11 cellular contexts compared by ENCODE assay signal in the genomic region with DNA sequence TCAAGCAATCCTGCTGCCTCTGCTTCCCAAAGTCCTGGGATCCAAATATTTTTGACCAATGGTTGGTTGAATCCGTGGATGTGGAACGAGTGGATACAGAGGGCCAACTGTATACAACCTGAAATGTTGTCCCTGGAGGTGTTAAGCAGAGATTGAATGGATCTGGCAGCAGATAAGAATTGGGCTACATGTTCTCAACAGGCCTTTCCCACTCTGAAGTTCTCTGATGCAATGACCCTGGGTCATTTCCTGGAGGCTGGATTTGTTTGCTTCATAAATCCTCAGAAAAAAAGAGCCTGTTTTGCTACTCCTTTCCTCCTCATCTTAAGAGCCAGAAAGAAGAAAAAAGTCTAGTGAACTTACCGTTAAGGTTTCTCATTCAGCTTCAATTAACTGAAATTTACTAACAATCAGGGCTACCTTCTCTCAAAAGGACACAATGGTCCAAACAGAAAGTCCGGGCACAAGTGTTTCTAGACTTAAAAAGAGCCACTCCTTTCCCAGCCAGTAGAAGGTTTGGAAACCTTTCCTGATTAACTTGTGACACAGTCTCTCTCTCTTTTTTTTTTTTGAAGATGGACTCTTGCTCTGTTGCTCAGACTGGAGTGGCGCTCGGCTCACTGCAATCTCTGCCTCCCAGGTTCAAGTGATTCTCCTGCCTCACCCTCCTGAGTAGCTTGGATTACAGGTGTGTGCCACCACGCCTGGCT. TPM values are rescaled to one million over a fixed set of nuclear protein-coding genes. Genes with fewer than 3 reads are reported as not detected.
DNase-seq lines count a peak whose midpoint lies in the region; ATAC-seq, FAIRE-seq and TF ChIP-seq lines count a peak whose summit lies in the region.
"Had no signal": no experiment of that assay in that cellular context is flagged by ENCODE, and none has a peak within 500 bp of the region (broad histone marks: within the 10 kb centered on the region; RNA-seq: fewer than 3 reads in every experiment).

No MANE protein-coding gene starts in this region.

- H3K27ac ChIP-seq in right atrium auricular region (peak overlapping the region; percentile 8 to 23), right cardiac atrium (ENCODE audit: low read length) (no peak overlapping the region), GM12878 (ENCODE audit: control insufficient read depth, insufficient read depth) (no peak overlapping the region), HepG2 (ENCODE audit: extremely low read length, insufficient read depth, low read length) (peak overlapping the region; percentile 34), urinary bladder (ENCODE audit: low read depth) (peak overlapping the region; percentile 23)
- H3K27ac ChIP-seq: BLaER1 had no signal

- ATAC-seq in right cardiac atrium (no peak), GM12878 (no peak), HepG2 (no peak), HG02610 (IDR thresholded peaks at IDR 0.05; ENCODE audit: unreplicated experiment) (no peak)
- ATAC-seq: Right ventricle myocardium inferior had no signal

- intact Hi-C loops in right cardiac atrium (cut with DNase I) (loop anchor here in 1 of 4 donors (5.0 kb wide), 1 partner anchor 93 kb away; no protein-coding TSS in a partner anchor), GM12878 (cut with micrococcal nuclease; ENCODE audit: unreplicated experiment) (no loop called here), HepG2 (cut with micrococcal nuclease; ENCODE audit: unreplicated experiment) (no loop called here)

- in situ Hi-C loops in GM12878 (cut with MboI) = loop anchor here (5.0 kb wide), 1 partner anchor 83 kb away; no protein-coding TSS in a partner anchor
- in situ Hi-C loops in HepG2 (cut with HindIII; ENCODE audit: extremely low pct_ligation_motif_present, low pct_unique_long_range_greater_than_20kb) = loop anchor here (5.0 kb wide), 2 partner anchors 93 to 192 kb away; no protein-coding TSS in a partner anchor

- peaks cover 43% of the 10 kb centered on the region for H3K79me2 ChIP-seq in GM12878 (ENCODE audit: control insufficient read depth, insufficient read depth, low read length)
- peaks cover 85% of the 10 kb centered on the region for H3K79me2 ChIP-seq in HepG2 (ENCODE audit: insufficient read depth, low read length)

- H3K27me3 ChIP-seq in right atrium auricular region (no peaks in the 10 kb centered on the region), right cardiac atrium (ENCODE audit: control insufficient read depth, insufficient read depth) (no peaks in the 10 kb centered on the region), GM12878 (replicated peaks in 1 of 2; ENCODE audit: control insufficient read depth in 2 of 2, insufficient read depth in 2 of 2, low read length in 1 of 2) (no peaks in the 10 kb centered on the region), HepG2 (ENCODE audit: control insufficient read depth in 1 of 2, insufficient read depth in 2 of 2, low read length in 2 of 2) (no peaks in the 10 kb centered on the region)

- H3K4me2 ChIP-seq in GM12878 (ENCODE audit: control insufficient read depth, insufficient read depth) (peak overlapping the region; percentile 59; the same call in 1 of the 2 replicates), HepG2 (ENCODE audit: low read depth, low read length) (0 out of 2 replicates have a peak overlapping the region, but pooled peaks have one; percentile 26)
- H3K4me2 ChIP-seq: BLaER1 had no signal

- no peak for DNase-seq in right atrium auricular region (ENCODE audit: low spot score)
- no peak for DNase-seq in right cardiac atrium
- DNase-seq in GM12878 (ENCODE audit: low read depth, low spot score) = no peak
- no peak for DNase-seq in HepG2 (ENCODE audit: low spot score)
- DNase-seq in NCI-H526 treated with DMSO at 0.1 percent for 48 hours (lab: John Stamatoyannopoulos, UW) = no peak
- no peak for DNase-seq in cerebellum (ENCODE audit: low spot score)
- DNase-seq: NCI-H1694 had no signal

- FAIRE-seq in GM12878 (lab: Jason Lieb, UNC) = no peak
- FAIRE-seq in HepG2 (lab: Jason Lieb, UNC) = no peak

- TF ChIP-seq CTCF in right atrium auricular region (IDR thresholded peaks at IDR 0.05) = no peak
- no peak for TF ChIP-seq CTCF in GM12878 (IDR thresholded peaks at IDR 0.05 in 2 of 3, conservative IDR thresholded peaks at IDR 0.05 in 1 of 3; ENCODE audit: control insufficient read depth in 2 of 3, extremely low read depth in 1 of 3, insufficient read depth in 1 of 3, low read depth in 3 of 3, low read length in 3 of 3)
- TF ChIP-seq CTCF in HepG2 (CRISPR knock-in tag; IDR thresholded peaks at IDR 0.05) = no peak

- TF ChIP-seq EP300 in GM12878 (IDR thresholded peaks at IDR 0.05; ENCODE audit: borderline replicate concordance in 1 of 2, control insufficient read depth in 1 of 2, low read depth in 2 of 2, low read length in 2 of 2) (no peak), HepG2 (IDR thresholded peaks at IDR 0.05; ENCODE audit: low read depth in 2 of 2, low read length in 2 of 2) (no peak), HepG2 (CRISPR knock-in tag; IDR thresholded peaks at IDR 0.05; ENCODE audit: borderline replicate concordance) (no peak)

- POLR2A ChIA-PET in GM12878 (lab: Charles Lee) (interaction anchor here (0.7 to 7.5 kb wide), 4 partner anchors 11 to 90 kb away, joined by 4 to 100 read pairs (median 85); no protein-coding TSS in a partner anchor), HepG2 (lab: Yijun Ruan, JAX) (no interaction called here)

- H3K36me3 ChIP-seq in right atrium auricular region = no peaks in the 10 kb centered on the region
- H3K36me3 ChIP-seq in GM12878 (ENCODE audit: control insufficient read depth in 2 of 2, insufficient read depth in 2 of 2, low read length in 1 of 2) = no peaks in the 10 kb centered on the region
- H3K36me3 ChIP-seq in HepG2 (replicated peaks in 1 of 2; ENCODE audit: control insufficient read depth in 1 of 2, insufficient read depth in 2 of 2, low read length in 2 of 2) = peaks cover 0 to 2% of the 10 kb centered on the region in 2 experiments; a peak in 3 of 5 replicates
- no peaks in the 10 kb centered on the region for H3K36me3 ChIP-seq in urinary bladder (ENCODE audit: insufficient read depth)
- H3K36me3 ChIP-seq: BLaER1 had no signal

- CTCF ChIA-PET in GM12878 (lab: Yijun Ruan, JAX) (interaction anchor here (1.2 to 9.4 kb wide), 3 partner anchors 24 to 194 kb away, joined by 3 to 244 read pairs (median 3); no protein-coding TSS in a partner anchor), HepG2 (lab: Yijun Ruan, JAX; ENCODE audit: low intra/inter-chr PET ratio, low total read pairs) (no interaction called here)

- H2AFZ ChIP-seq in GM12878 (ENCODE audit: control insufficient read depth, low read depth, low read length) (no peak overlapping the region), HepG2 (ENCODE audit: low read length) (no peak overlapping the region)

- H4K20me1 ChIP-seq in GM12878 (ENCODE audit: control insufficient read depth, insufficient read depth) (no peaks in the 10 kb centered on the region), HepG2 (ENCODE audit: insufficient read depth, low read length) (no peaks in the 10 kb centered on the region)

- WGBS in right cardiac atrium = 78% methylated on average over 7 of the region's 7 CpGs
- 90% methylated on average over 5 of the region's 7 CpGs for WGBS in GM12878 (ENCODE audit: insufficient coverage, insufficient replicate concordance, low lambda C conversion rate, missing lambda C conversion rate)
- 88% methylated on average over 7 of the region's 7 CpGs for WGBS in HepG2 (ENCODE audit: low lambda C conversion rate)
- WGBS in urinary bladder = 80% methylated on average over 7 of the region's 7 CpGs

- SMC1A ChIA-PET in GM12878 (lab: Charles Lee; ENCODE audit: uncharacterized antibody, unreplicated experiment) = interaction anchor here (0.6 to 11.9 kb wide), 6 partner anchors 10 to 92 kb away, joined by 3 to 411 read pairs (median 268); no protein-coding TSS in a partner anchor

- TF ChIP-seq POLR2A in GM12878 (IDR thresholded peaks at IDR 0.05; ENCODE audit: low read depth, low read length) (no peak), HepG2 (IDR thresholded peaks at IDR 0.05; ENCODE audit: insufficient read depth in 1 of 2, low read depth in 2 of 2, low read length in 2 of 2) (no peak)

- no peak for TF ChIP-seq RAD21 in GM12878 (IDR thresholded peaks at IDR 0.05; ENCODE audit: insufficient read depth, low read depth, low read length)
- TF ChIP-seq RAD21 in HepG2 (CRISPR knock-in tag; IDR thresholded peaks at IDR 0.05) = no peak

- no peak overlapping the region; the same call in 1 of the 2 replicates for H3K9ac ChIP-seq in GM12878 (ENCODE audit: control insufficient read depth, insufficient read depth, low read length)
- H3K9ac ChIP-seq in HepG2 (ENCODE audit: insufficient read depth, low read depth, low read length) = no peak overlapping the region
- H3K9ac ChIP-seq: BLaER1 had no signal

- BruUV-seq in GM12878 (replicated peaks; lab: Mats Ljungman, UMichigan) (no TSS peak), HepG2 (replicated peaks; lab: Mats Ljungman, UMichigan) (no TSS peak)

- H3K4me1 ChIP-seq in right atrium auricular region (peaks cover 0 to 59% of the 10 kb centered on the region in 2 donors), right cardiac atrium (ENCODE audit: control insufficient read depth, insufficient read depth, low read length) (peaks cover 10% of the 10 kb centered on the region), GM12878 (ENCODE audit: control insufficient read depth, insufficient read depth, low read length) (peaks cover 13% of the 10 kb centered on the region), HepG2 (ENCODE audit: insufficient read depth, low read length) (peaks cover 76% of the 10 kb centered on the region), urinary bladder (ENCODE audit: insufficient read depth) (peaks cover 1% of the 10 kb centered on the region)

- RAD21 ChIA-PET in GM12878 (lab: Charles Lee; ENCODE audit: unreplicated experiment) = interaction anchor here (1.0 to 14.1 kb wide), 5 partner anchors 16 to 194 kb away, joined by 3 to 307 read pairs (median 206); no protein-coding TSS in a partner anchor

- H3K4me3 ChIP-seq in right atrium auricular region (no peak overlapping the region), right cardiac atrium (ENCODE audit: low read length) (no peak overlapping the region), GM12878 (no peak overlapping the region), HepG2 (replicated peaks in 1 of 3; ENCODE audit: insufficient read depth in 1 of 3, low read depth in 2 of 3, low read length in 3 of 3) (no peak overlapping the region), urinary bladder (ENCODE audit: low read depth, low read length) (no peak overlapping the region)
- H3K4me3 ChIP-seq: BLaER1 had no signal

- H3K9me3 ChIP-seq in right atrium auricular region (no peaks in the 10 kb centered on the region), right cardiac atrium (ENCODE audit: control insufficient read depth, low read length) (no peaks in the 10 kb centered on the region), GM12878 (replicated peaks; ENCODE audit: control insufficient read depth, insufficient read depth, low read length) (no peaks in the 10 kb centered on the region), HepG2 (ENCODE audit: low read length) (no peaks in the 10 kb centered on the region)
- H3K9me3 ChIP-seq: BLaER1 had no signal

RNA-seq across cellular contexts. Expression of a gene that starts 6.5 kb away (rescaled TPM):
- total RNA-seq in right atrium auricular region (10 to 100 TPM; 16.1 to 21.7 TPM), right cardiac atrium (10 to 100 TPM; 10.0 to 11.4 (median 11.2) TPM), GM12878 (2014; rRNA removed) (39.9 and 42.2 TPM in 2 replicates), GM12878 (2014; rRNA removed; fragmentation: Illumina TruSeq; extraction: Trizol) (59.3 and 61.0 TPM in 2 replicates), GM12878 (2021) (69.5 and 70.6 TPM in 2 replicates), HepG2 (2016; rRNA removed; fragmentation: Illumina TruSeq; extraction: Trizol) (23.1 and 32.8 TPM in 2 replicates), urinary bladder (30.1 TPM), cerebellum (16.2 TPM)
- polyA plus RNA-seq in right cardiac atrium (5.9 TPM), GM12878 (2011; rRNA removed) (49.8 and 53.2 TPM in 2 replicates), GM12878 (2014; fragmentation: Illumina TruSeq; extraction: Trizol) (78.7 and 82.6 TPM in 2 replicates), GM12878 (2014; fragmentation: Nextera tagmentation; extraction: Ambion mirVana) (10 to 100 TPM; 21.8 to 31.1 TPM), GM12878 (2014; rRNA removed) (45.2 and 45.4 TPM in 2 replicates), GM12878 (2016; fragmentation: Nextera tagmentation; extraction: Ambion mirVana) (10 to 100 TPM; 68.9 to 74.5 TPM), HepG2 (2011; rRNA removed) (10.3 and 14.8 TPM in 2 replicates), urinary bladder (22.4 TPM)
- total RNA-seq in GM12878 (2013; cell fraction: nucleolus; rRNA removed) = 48.9 and 50.4 TPM in 2 replicates
- polyA plus RNA-seq in GM12878 (2011; ENCODE audit: low read depth) = 6.4 TPM
- 51.8 and 54.6 TPM in 2 replicates for polyA plus RNA-seq in GM12878 (2011; cell fraction: cytosol; rRNA removed)
- 34.9 and 46.0 TPM in 2 replicates for polyA plus RNA-seq in GM12878 (2011; cell fraction: nucleus; rRNA removed)
- polyA plus RNA-seq in GM12878 (2012) = 7.9 and 9.1 TPM in 2 replicates
- 70.3 and 91.3 TPM in 2 replicates for polyA minus RNA-seq in GM12878 (2011; rRNA and poly(A)+ RNA removed)
- 25.4 and 31.2 TPM in 2 replicates for polyA minus RNA-seq in GM12878 (2011; cell fraction: cytosol; rRNA and poly(A)+ RNA removed)
- polyA minus RNA-seq in GM12878 (2011; cell fraction: nucleus; rRNA and poly(A)+ RNA removed) = 20.1 and 37.3 TPM in 2 replicates
- 4.0 TPM in 2 replicates for total RNA-seq in HepG2 (2016; cell fraction: cytosol; rRNA removed; fragmentation: Illumina TruSeq; extraction: Trizol; ENCODE audit: low read depth)
- total RNA-seq in HepG2 (2016; cell fraction: insoluble cytoplasmic fraction; rRNA removed; fragmentation: Illumina TruSeq; extraction: Trizol) = 21.8 and 28.1 TPM in 2 replicates
- 17.0 and 18.1 TPM in 2 replicates for total RNA-seq in HepG2 (2016; cell fraction: membrane; rRNA removed; fragmentation: Illumina TruSeq; extraction: Trizol)
- total RNA-seq in HepG2 (2016; cell fraction: nucleus; rRNA removed; fragmentation: Illumina TruSeq; extraction: Trizol) = 24.9 and 26.4 TPM in 2 replicates
- polyA plus RNA-seq in HepG2 (2011; cell fraction: cytosol; rRNA removed) = 9.2 and 9.4 TPM in 2 replicates
- polyA plus RNA-seq in HepG2 (2011; cell fraction: nucleus; rRNA removed) = 10.3 and 12.6 TPM in 2 replicates
- 9.0 and 10.3 TPM in 2 replicates for polyA plus RNA-seq in HepG2 (2012)
- 2.0 and 2.2 TPM in 2 replicates for polyA plus RNA-seq in HepG2 (2016; cell fraction: cytosol; fragmentation: Illumina TruSeq; extraction: Trizol; ENCODE audit: low read depth)
- polyA plus RNA-seq in HepG2 (2016; cell fraction: insoluble cytoplasmic fraction; fragmentation: Illumina TruSeq; extraction: Trizol; ENCODE audit: low read depth) = 29.1 and 30.2 TPM in 2 replicates
- 7.6 and 8.1 TPM in 2 replicates for polyA plus RNA-seq in HepG2 (2016; cell fraction: membrane; fragmentation: Illumina TruSeq; extraction: Trizol; ENCODE audit: low read depth)
- 19.5 and 19.8 TPM in 2 replicates for polyA plus RNA-seq in HepG2 (2016; cell fraction: nucleus; fragmentation: Illumina TruSeq; extraction: Trizol; ENCODE audit: insufficient read depth, low read depth)
- polyA minus RNA-seq in HepG2 (2011; rRNA and poly(A)+ RNA removed; ENCODE audit: low replicate concordance) = 11.4 and 21.5 TPM in 2 replicates
- polyA minus RNA-seq in HepG2 (2011; cell fraction: cytosol; rRNA and poly(A)+ RNA removed) = 14.4 and 17.7 TPM in 2 replicates
- polyA minus RNA-seq in HepG2 (2011; cell fraction: nucleus; rRNA and poly(A)+ RNA removed) = 21.6 and 31.8 TPM in 2 replicates

Comparison
In these comparisons a context has a peak if more than half of its experiments do, and no peak if none do; other contexts are left out.
1. H3K27ac ChIP-seq: peak in right atrium auricular region (2 of 2), HepG2 (single experiment) and urinary bladder (single experiment); none in right cardiac atrium (single experiment) and GM12878 (single experiment).